In the genomic region with DNA sequence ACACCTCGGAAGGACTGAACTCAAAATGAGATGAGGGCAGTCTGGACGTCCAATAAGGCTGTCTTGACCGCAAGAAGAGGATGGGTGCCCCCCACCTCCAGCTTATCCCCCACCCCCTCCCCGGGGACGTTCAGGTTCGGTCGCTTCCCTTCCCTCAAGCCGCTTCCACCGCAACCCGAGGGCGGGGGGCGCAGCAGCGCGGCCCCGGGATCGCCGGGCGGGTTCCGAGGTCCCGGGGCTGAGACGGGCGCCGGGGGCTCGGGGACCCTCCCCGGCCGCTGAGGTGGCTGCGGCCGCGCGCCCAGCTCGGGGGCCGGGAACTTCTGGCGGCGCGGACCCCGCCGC, we compare ENCODE assay signal across 1 cellular context.
TF ChIP-seq lines count a peak whose summit lies in the region.

No MANE protein-coding gene starts in this region.

TF ChIP-seq in GM23338, 12 proteins besides CTCF, POLR2A, EP300 and RAD21 (continued from another document):
- TF ChIP-seq, protein P1, sequence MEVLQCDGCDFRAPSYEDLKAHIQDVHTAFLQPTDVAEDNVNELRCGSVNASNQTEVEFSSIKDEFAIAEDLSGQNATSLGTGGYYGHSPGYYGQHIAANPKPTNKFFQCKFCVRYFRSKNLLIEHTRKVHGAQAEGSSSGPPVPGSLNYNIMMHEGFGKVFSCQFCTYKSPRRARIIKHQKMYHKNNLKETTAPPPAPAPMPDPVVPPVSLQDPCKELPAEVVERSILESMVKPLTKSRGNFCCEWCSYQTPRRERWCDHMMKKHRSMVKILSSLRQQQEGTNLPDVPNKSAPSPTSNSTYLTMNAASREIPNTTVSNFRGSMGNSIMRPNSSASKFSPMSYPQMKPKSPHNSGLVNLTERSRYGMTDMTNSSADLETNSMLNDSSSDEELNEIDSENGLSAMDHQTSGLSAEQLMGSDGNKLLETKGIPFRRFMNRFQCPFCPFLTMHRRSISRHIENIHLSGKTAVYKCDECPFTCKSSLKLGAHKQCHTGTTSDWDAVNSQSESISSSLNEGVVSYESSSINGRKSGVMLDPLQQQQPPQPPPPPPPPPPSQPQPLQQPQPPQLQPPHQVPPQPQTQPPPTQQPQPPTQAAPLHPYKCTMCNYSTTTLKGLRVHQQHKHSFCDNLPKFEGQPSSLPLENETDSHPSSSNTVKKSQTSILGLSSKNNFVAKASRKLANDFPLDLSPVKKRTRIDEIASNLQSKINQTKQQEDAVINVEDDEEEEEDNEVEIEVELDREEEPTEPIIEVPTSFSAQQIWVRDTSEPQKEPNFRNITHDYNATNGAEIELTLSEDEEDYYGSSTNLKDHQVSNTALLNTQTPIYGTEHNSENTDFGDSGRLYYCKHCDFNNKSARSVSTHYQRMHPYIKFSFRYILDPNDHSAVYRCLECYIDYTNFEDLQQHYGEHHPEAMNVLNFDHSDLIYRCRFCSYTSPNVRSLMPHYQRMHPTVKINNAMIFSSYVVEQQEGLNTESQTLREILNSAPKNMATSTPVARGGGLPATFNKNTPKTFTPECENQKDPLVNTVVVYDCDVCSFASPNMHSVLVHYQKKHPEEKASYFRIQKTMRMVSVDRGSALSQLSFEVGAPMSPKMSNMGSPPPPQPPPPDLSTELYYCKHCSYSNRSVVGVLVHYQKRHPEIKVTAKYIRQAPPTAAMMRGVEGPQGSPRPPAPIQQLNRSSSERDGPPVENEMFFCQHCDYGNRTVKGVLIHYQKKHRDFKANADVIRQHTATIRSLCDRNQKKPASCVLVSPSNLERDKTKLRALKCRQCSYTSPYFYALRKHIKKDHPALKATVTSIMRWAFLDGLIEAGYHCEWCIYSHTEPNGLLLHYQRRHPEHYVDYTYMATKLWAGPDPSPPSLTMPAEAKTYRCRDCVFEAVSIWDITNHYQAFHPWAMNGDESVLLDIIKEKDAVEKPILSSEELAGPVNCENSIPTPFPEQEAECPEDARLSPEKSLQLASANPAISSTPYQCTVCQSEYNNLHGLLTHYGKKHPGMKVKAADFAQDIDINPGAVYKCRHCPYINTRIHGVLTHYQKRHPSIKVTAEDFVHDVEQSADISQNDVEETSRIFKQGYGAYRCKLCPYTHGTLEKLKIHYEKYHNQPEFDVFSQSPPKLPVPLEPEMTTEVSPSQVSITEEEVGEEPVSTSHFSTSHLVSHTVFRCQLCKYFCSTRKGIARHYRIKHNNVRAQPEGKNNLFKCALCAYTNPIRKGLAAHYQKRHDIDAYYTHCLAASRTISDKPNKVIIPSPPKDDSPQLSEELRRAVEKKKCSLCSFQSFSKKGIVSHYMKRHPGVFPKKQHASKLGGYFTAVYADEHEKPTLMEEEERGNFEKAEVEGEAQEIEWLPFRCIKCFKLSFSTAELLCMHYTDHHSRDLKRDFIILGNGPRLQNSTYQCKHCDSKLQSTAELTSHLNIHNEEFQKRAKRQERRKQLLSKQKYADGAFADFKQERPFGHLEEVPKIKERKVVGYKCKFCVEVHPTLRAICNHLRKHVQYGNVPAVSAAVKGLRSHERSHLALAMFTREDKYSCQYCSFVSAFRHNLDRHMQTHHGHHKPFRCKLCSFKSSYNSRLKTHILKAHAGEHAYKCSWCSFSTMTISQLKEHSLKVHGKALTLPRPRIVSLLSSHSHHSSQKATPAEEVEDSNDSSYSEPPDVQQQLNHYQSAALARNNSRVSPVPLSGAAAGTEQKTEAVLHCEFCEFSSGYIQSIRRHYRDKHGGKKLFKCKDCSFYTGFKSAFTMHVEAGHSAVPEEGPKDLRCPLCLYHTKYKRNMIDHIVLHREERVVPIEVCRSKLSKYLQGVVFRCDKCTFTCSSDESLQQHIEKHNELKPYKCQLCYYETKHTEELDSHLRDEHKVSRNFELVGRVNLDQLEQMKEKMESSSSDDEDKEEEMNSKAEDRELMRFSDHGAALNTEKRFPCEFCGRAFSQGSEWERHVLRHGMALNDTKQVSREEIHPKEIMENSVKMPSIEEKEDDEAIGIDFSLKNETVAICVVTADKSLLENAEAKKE (CRISPR knock-in tag; IDR thresholded peaks at IDR 0.05) = no peak
- no peak for TF ChIP-seq POLR2AphosphoS5 (IDR thresholded peaks at IDR 0.05; ENCODE audit: low read depth)
